14 cellular contexts compared by ENCODE assay signal in genomic region chr12:123058471-123058870, GRCh38.
A peak's percentile ranks its signal among the peaks of the same experiment; 100 is the strongest.
DNase-seq lines count a peak whose midpoint lies in the region; FAIRE-seq and TF ChIP-seq lines count a peak whose summit lies in the region.
"Had no signal": no experiment of that assay in that cellular context is flagged by ENCODE, and none has a peak within 500 bp of the region (broad histone marks: within the 10 kb centered on the region; RNA-seq: fewer than 3 reads in every experiment).

No MANE protein-coding gene starts in this region.

- peaks cover 28% of the 10 kb centered on the region for H3K4me1 Mint-ChIP-seq in activated naive CD4-positive, alpha-beta T cell treated with anti-CD3 and anti-CD28 coated beads, Interleukin-2, amount 50 U/mL, for 24 hours
- H3K4me1 Mint-ChIP-seq in activated naive CD4-positive, alpha-beta T cell treated with anti-CD3 and anti-CD28 coated beads, Interleukin-2, amount 10 ng/mL, durations not matched to agents 7 days and 5 days: peaks cover 3% of the 10 kb centered on the region
- H3K4me1 Mint-ChIP-seq in T-helper 2 cell treated with Interferon-gamma antibody and Interleukin-4, amounts not matched to agents 5 μg/mL and 100 μg/mL, for 36 hours (ENCODE audit: low read depth): peaks cover 4% of the 10 kb centered on the region

- H3K27ac Mint-ChIP-seq in activated naive CD4-positive, alpha-beta T cell treated with anti-CD3 and anti-CD28 coated beads, Interleukin-2, amount 50 U/mL, for 24 hours: peak overlapping the region; percentile 11
- no peak overlapping the region for H3K27ac Mint-ChIP-seq in activated naive CD4-positive, alpha-beta T cell treated with anti-CD3 and anti-CD28 coated beads, Interleukin-2, amount 10 ng/mL, durations not matched to agents 7 days and 5 days
- H3K27ac Mint-ChIP-seq in T-helper 2 cell treated with Interferon-gamma antibody and Interleukin-4, amounts not matched to agents 5 μg/mL and 100 μg/mL, for 36 hours: no peak overlapping the region
- H3K27ac Mint-ChIP-seq: activated T-cell treated with anti-CD3 and anti-CD28 coated beads, Interleukin-2, amount 50 U/mL, for 24 hours had no signal

- no peak overlapping the region for H2AFZ ChIP-seq in fibroblast of lung (ENCODE audit: low read length)

- no peaks in the 10 kb centered on the region for H4K20me1 ChIP-seq in fibroblast of lung (ENCODE audit: control insufficient read depth, extremely low read depth, insufficient read depth, low read length)

- intact Hi-C loops in transverse colon (cut with DNase I; ENCODE audit: low total_unique reads): no loop called here

- H3K9me3 ChIP-seq in fibroblast of lung (ENCODE audit: control insufficient read depth, insufficient read depth, low read depth, low read length) (no peaks in the 10 kb centered on the region), transverse colon (no peaks in the 10 kb centered on the region)

- no peaks in the 10 kb centered on the region for H3K9me3 Mint-ChIP-seq in activated naive CD4-positive, alpha-beta T cell treated with anti-CD3 and anti-CD28 coated beads, Interleukin-2, amount 50 U/mL, for 24 hours
- H3K9me3 Mint-ChIP-seq in activated naive CD4-positive, alpha-beta T cell treated with anti-CD3 and anti-CD28 coated beads, Interleukin-2, amount 10 ng/mL, durations not matched to agents 7 days and 5 days: no peaks in the 10 kb centered on the region
- no peaks in the 10 kb centered on the region for H3K9me3 Mint-ChIP-seq in T-helper 2 cell treated with Interferon-gamma antibody and Interleukin-4, amounts not matched to agents 5 μg/mL and 100 μg/mL, for 36 hours
- H3K9me3 Mint-ChIP-seq: activated T-cell treated with anti-CD3 and anti-CD28 coated beads, Interleukin-2, amount 50 U/mL, for 24 hours; naive thymus-derived CD8-positive, alpha-beta T cell had no signal

- no peaks in the 10 kb centered on the region for H3K27me3 Mint-ChIP-seq in activated naive CD4-positive, alpha-beta T cell treated with anti-CD3 and anti-CD28 coated beads, Interleukin-2, amount 50 U/mL, for 24 hours
- H3K27me3 Mint-ChIP-seq in activated naive CD4-positive, alpha-beta T cell treated with anti-CD3 and anti-CD28 coated beads, Interleukin-2, amount 10 ng/mL, durations not matched to agents 7 days and 5 days: no peaks in the 10 kb centered on the region
- no peaks in the 10 kb centered on the region for H3K27me3 Mint-ChIP-seq in T-helper 2 cell treated with Interferon-gamma antibody and Interleukin-4, amounts not matched to agents 5 μg/mL and 100 μg/mL, for 36 hours (ENCODE audit: low read depth)
- H3K27me3 Mint-ChIP-seq: activated T-cell treated with anti-CD3 and anti-CD28 coated beads, Interleukin-2, amount 50 U/mL, for 24 hours; naive thymus-derived CD8-positive, alpha-beta T cell had no signal

- peak overlapping the region; percentile 42 for H3K4me2 ChIP-seq in fibroblast of lung (ENCODE audit: extremely low read depth, insufficient read depth, low read length)

- H3K79me2 ChIP-seq in fibroblast of lung (ENCODE audit: control insufficient read depth, insufficient read depth, low read length): no peaks in the 10 kb centered on the region

- no peak overlapping the region for H3K4me3 Mint-ChIP-seq in activated naive CD4-positive, alpha-beta T cell treated with anti-CD3 and anti-CD28 coated beads, Interleukin-2, amount 50 U/mL, for 24 hours
- no peak overlapping the region for H3K4me3 Mint-ChIP-seq in activated naive CD4-positive, alpha-beta T cell treated with anti-CD3 and anti-CD28 coated beads, Interleukin-2, amount 10 ng/mL, durations not matched to agents 7 days and 5 days
- no peak overlapping the region for H3K4me3 Mint-ChIP-seq in T-helper 2 cell treated with Interferon-gamma antibody and Interleukin-4, amounts not matched to agents 5 μg/mL and 100 μg/mL, for 36 hours
- H3K4me3 Mint-ChIP-seq: activated T-cell treated with anti-CD3 and anti-CD28 coated beads, Interleukin-2, amount 50 U/mL, for 24 hours; naive thymus-derived CD8-positive, alpha-beta T cell had no signal

- H3K27me3 ChIP-seq in fibroblast of lung (ENCODE audit: control insufficient read depth, insufficient read depth, low read length) (no peaks in the 10 kb centered on the region), transverse colon (no peaks in the 10 kb centered on the region)

- H3K36me3 ChIP-seq in fibroblast of lung (ENCODE audit: control insufficient read depth, insufficient read depth, low read length): no peaks in the 10 kb centered on the region
- H3K36me3 ChIP-seq in transverse colon: no peaks in the 10 kb centered on the region

- TF ChIP-seq POLR2A in transverse colon (IDR thresholded peaks at IDR 0.05): no peak

- H3K36me3 Mint-ChIP-seq in activated naive CD4-positive, alpha-beta T cell treated with anti-CD3 and anti-CD28 coated beads, Interleukin-2, amount 50 U/mL, for 24 hours: peaks cover 2% of the 10 kb centered on the region
- H3K36me3 Mint-ChIP-seq in activated naive CD4-positive, alpha-beta T cell treated with anti-CD3 and anti-CD28 coated beads, Interleukin-2, amount 10 ng/mL, durations not matched to agents 7 days and 5 days: no peaks in the 10 kb centered on the region
- no peaks in the 10 kb centered on the region for H3K36me3 Mint-ChIP-seq in T-helper 2 cell treated with Interferon-gamma antibody and Interleukin-4, amounts not matched to agents 5 μg/mL and 100 μg/mL, for 36 hours (ENCODE audit: low read depth)

- no peak for TF ChIP-seq EP300 in transverse colon (IDR thresholded peaks at IDR 0.05; ENCODE audit: low read depth)

- in situ Hi-C loops in transverse colon (cut with MboI; ENCODE audit: low pct_ligation_motif_present in 1 of 4, low pct_unique_long_range_greater_than_20kb in 1 of 4, low sequenced_read_pairs in 3 of 4): no loop called here

- CTCF ChIA-PET in activated naive CD4-positive, alpha-beta T cell treated with anti-CD3 and anti-CD28 coated beads, Interleukin-2, amount 10 ng/mL, durations not matched to agents 7 days and 5 days (lab: Charles Lee): interaction anchor here (1.1 to 2.2 kb wide), 2 partner anchors 16 to 180 kb away, joined by 3 to 6 read pairs; no protein-coding TSS in a partner anchor

- WGBS in transverse colon (ENCODE audit: low coverage in 1 of 2), 2 donors: 82% methylated on average over 5 of the region's 5 CpGs; no CpG with 5 or more reads in 1 of the 2 donors

- H3K4me3 ChIP-seq in fibroblast of lung (replicated peaks in 1 of 4; ENCODE audit: control extremely low read depth in 1 of 4, insufficient read depth in 1 of 4, low read depth in 3 of 4, low read length in 4 of 4) (no peak overlapping the region), transverse colon (no peak overlapping the region)

- TF ChIP-seq CTCF in fibroblast of lung (conservative IDR thresholded peaks at IDR 0.05 in 1 of 2, IDR thresholded peaks at IDR 0.05 in 1 of 2; ENCODE audit: low read depth in 1 of 2, low read length in 2 of 2): no peak
- TF ChIP-seq CTCF in transverse colon (IDR thresholded peaks at IDR 0.05): no peak

- no peak for DNase-seq in activated naive CD4-positive, alpha-beta T cell treated with anti-CD3 and anti-CD28 coated beads, Interleukin-2, amount 10 ng/mL, durations not matched to agents 7 days and 5 days
- DNase-seq in NCI-H345 (lab: John Stamatoyannopoulos, UW) (peak; percentile 99), fibroblast of lung (ENCODE audit: low read depth in 2 of 2) (no peak), transverse colon (no peak), HTR-8/SVneo (ENCODE audit: insufficient read length, low spot score) (no peak)
- DNase-seq in T-helper 2 cell treated with Interferon-gamma antibody and Interleukin-4, amounts not matched to agents 5 μg/mL and 100 μg/mL, for 36 hours (ENCODE audit: low spot score): no peak
- DNase-seq in stimulated activated CD4-positive, alpha-beta T cell treated with anti-CD3 and anti-CD28 coated beads, Interleukin-4, amount 100 ng/mL, for 4 hours: no peak
- DNase-seq: activated T-cell treated with anti-CD3 and anti-CD28 coated beads, Interleukin-2, amount 50 U/mL, for 24 hours; aorta; islet precursor cell; naive thymus-derived CD8-positive, alpha-beta T cell; NCI-H1048; substantia nigra had no signal

- H3K9ac ChIP-seq in fibroblast of lung (ENCODE audit: insufficient read depth, low read length): no peak overlapping the region

- H3K4me1 ChIP-seq in fibroblast of lung (ENCODE audit: control insufficient read depth, extremely low read depth, insufficient read depth, low read length) (peaks cover 49% of the 10 kb centered on the region), transverse colon (peaks cover 20 to 57% (median 28%) of the 10 kb centered on the region in 4 donors)

- FAIRE-seq in HTR-8/SVneo (lab: Jason Lieb, UNC): no peak

- H3K27ac ChIP-seq in fibroblast of lung (ENCODE audit: insufficient read depth, low read length) (no peak overlapping the region), transverse colon (peak overlapping the region; percentile 2 to 55 (median 44))
